In genomic region chr1:220809187-220809550, GRCh38 we compare ENCODE assay signal across 21 cellular contexts. TPM values are rescaled to one million over a fixed set of nuclear protein-coding genes. Genes with fewer than 3 reads are reported as not detected.
DNase-seq lines count a peak whose midpoint lies in the region; ATAC-seq and TF ChIP-seq lines count a peak whose summit lies in the region.
"Had no signal": no experiment of that assay in that cellular context is flagged by ENCODE, and none has a peak within 500 bp of the region (broad histone marks: within the 10 kb centered on the region; RNA-seq: fewer than 3 reads in every experiment).

No MANE protein-coding gene starts in this region.

- no peak for TF ChIP-seq POLR2A in tibial nerve (IDR thresholded peaks at IDR 0.05)

- ATAC-seq in left cardiac atrium (no peak), GM18867 (IDR thresholded peaks at IDR 0.05; ENCODE audit: unreplicated experiment) (no peak)

- H3K4me3 ChIP-seq in cardiac muscle cell: no peak overlapping the region
- H3K4me3 ChIP-seq in endodermal cell (ENCODE audit: low read length): no peak overlapping the region
- H3K4me3 ChIP-seq in muscle layer of colon (ENCODE audit: low read depth in 1 of 2, low read length in 2 of 2): no peak overlapping the region
- H3K4me3 ChIP-seq in tibial nerve: no peak overlapping the region

- H3K27ac ChIP-seq in cardiac muscle cell (peak overlapping the region; percentile 2), endodermal cell (ENCODE audit: low read depth, low read length) (peak overlapping the region; percentile 38), muscle layer of colon (ENCODE audit: low read depth, low read length) (peak overlapping the region; percentile 83), tibial nerve (peak overlapping the region; percentile 45 to 84 (median 63))
- H3K27ac ChIP-seq: C4-2B, RWPE1 had no signal

- no peak for TF ChIP-seq CTCF in cardiac muscle cell (IDR thresholded peaks at IDR 0.05; ENCODE audit: low read depth, low read length)
- no peak for TF ChIP-seq CTCF in endodermal cell (conservative IDR thresholded peaks at IDR 0.05)
- TF ChIP-seq CTCF in tibial nerve (IDR thresholded peaks at IDR 0.05): no peak

- no peaks in the 10 kb centered on the region for H3K9me3 Mint-ChIP-seq in endodermal cell
- H3K9me3 Mint-ChIP-seq: CD8-positive, alpha-beta memory T cell; H9; HFFc6 had no signal

- H3K27me3 Mint-ChIP-seq in endodermal cell (ENCODE audit: insufficient read depth): no peaks in the 10 kb centered on the region

- H3K9ac ChIP-seq in endodermal cell (ENCODE audit: extremely low read depth, low read length, poor library complexity, severe bottlenecking): no peak overlapping the region
- H3K9ac ChIP-seq in muscle layer of colon (ENCODE audit: low read length): no peak overlapping the region

- no peaks in the 10 kb centered on the region for H3K4me1 Mint-ChIP-seq in endodermal cell

- H3K9me3 ChIP-seq in cardiac muscle cell (ENCODE audit: low read depth) (no peaks in the 10 kb centered on the region), endodermal cell (ENCODE audit: control insufficient read depth, low read length) (no peaks in the 10 kb centered on the region), muscle layer of colon (ENCODE audit: low read length) (no peaks in the 10 kb centered on the region), tibial nerve (no peaks in the 10 kb centered on the region)

- peaks cover 57% of the 10 kb centered on the region for H3K36me3 Mint-ChIP-seq in endodermal cell (ENCODE audit: low read depth)
- H3K36me3 Mint-ChIP-seq: CD8-positive, alpha-beta memory T cell had no signal

- TF ChIP-seq EP300 in tibial nerve (IDR thresholded peaks at IDR 0.05): no peak

- H3K4me1 ChIP-seq in cardiac muscle cell (ENCODE audit: low read depth): peaks cover 5% of the 10 kb centered on the region
- H3K4me1 ChIP-seq in endodermal cell (ENCODE audit: control insufficient read depth, insufficient read depth, low read length): no peaks in the 10 kb centered on the region
- peaks cover 54% of the 10 kb centered on the region for H3K4me1 ChIP-seq in muscle layer of colon (ENCODE audit: insufficient read depth, low read length)
- peaks cover 0 to 23% (median 5%) of the 10 kb centered on the region in 4 donors for H3K4me1 ChIP-seq in tibial nerve

- intact Hi-C loops in left cardiac atrium (cut with DNase I): no loop called here

- H3K27me3 ChIP-seq in cardiac muscle cell: no peaks in the 10 kb centered on the region
- no peaks in the 10 kb centered on the region for H3K27me3 ChIP-seq in endodermal cell (ENCODE audit: control insufficient read depth, insufficient read depth, low read length, poor library complexity, severe bottlenecking)
- no peaks in the 10 kb centered on the region for H3K27me3 ChIP-seq in muscle layer of colon (ENCODE audit: control insufficient read depth in 1 of 2, insufficient read depth in 2 of 2, low read length in 2 of 2)
- H3K27me3 ChIP-seq in tibial nerve: no peaks in the 10 kb centered on the region

- 95 to 100% methylated on average over 1 to 5 of the region's 6 CpGs for WGBS in endodermal cell (ENCODE audit: insufficient coverage in 1 of 2, insufficient read length in 1 of 2), 2 experiments
- 80 to 83% methylated on average over 6 of the region's 6 CpGs for WGBS in tibial nerve, 2 donors

- no peak for DNase-seq in cardiac muscle cell (ENCODE audit: low read depth in 1 of 2, low spot score in 1 of 2)
- DNase-seq in left cardiac atrium: no peak
- peak; percentile 13 for DNase-seq in endodermal cell
- no peak for DNase-seq in tibial nerve (ENCODE audit: low spot score in 2 of 2)
- no peak for DNase-seq in hippocampal formation (lab: John Stamatoyannopoulos, UW)
- DNase-seq in NCI-H2196 (lab: John Stamatoyannopoulos, UW; ENCODE audit: unreplicated experiment): no peak
- DNase-seq: Calu3; CD8-positive, alpha-beta memory T cell; GDM1; H9; HFFc6; NCI-H1092 treated with DMSO at 0.1 percent for 48 hours; NCI-H1436 treated with DMSO at 0.1 percent for 48 hours; NCI-H1930; NCI-H510A; NCI-H748 treated with DMSO at 0.1 percent for 48 hours; NK-92 treated with Interleukin-12 subunit alpha and Interleukin-12 subunit beta, amount 100 ng/mL, for 24 hours had no signal

- H3K27ac Mint-ChIP-seq in endodermal cell: no peak overlapping the region
- H3K27ac Mint-ChIP-seq: CD8-positive, alpha-beta memory T cell; H9; HFFc6 had no signal

- no peaks in the 10 kb centered on the region for H3K36me3 ChIP-seq in cardiac muscle cell
- peaks cover 19% of the 10 kb centered on the region for H3K36me3 ChIP-seq in endodermal cell (ENCODE audit: control insufficient read depth, insufficient read depth, low read length)
- no peaks in the 10 kb centered on the region for H3K36me3 ChIP-seq in muscle layer of colon (ENCODE audit: insufficient read depth, low read length)
- H3K36me3 ChIP-seq in tibial nerve: peaks cover 0 to 33% (median 0%) of the 10 kb centered on the region in 3 donors

- H3K4me3 Mint-ChIP-seq in endodermal cell: no peak overlapping the region
- H3K4me3 Mint-ChIP-seq: CD8-positive, alpha-beta memory T cell; H9; HFFc6 had no signal

RNA-seq across cellular contexts. Expression of gene MTARC1, which starts 22.5 kb away (rescaled TPM):
- 4.5 and 5.5 TPM in 2 replicates for total RNA-seq in cardiac muscle cell
- polyA plus RNA-seq in cardiac muscle cell: 15.8 and 16.3 TPM in 2 replicates
- 10 to 100 TPM; 33.3 to 50.6 TPM for total RNA-seq in left cardiac atrium
- total RNA-seq in endodermal cell: 10 to 100 TPM; 53.1 to 75.4 TPM
- polyA plus RNA-seq in endodermal cell (2013, experiment 1 of 2): 18.3 TPM
- polyA plus RNA-seq in endodermal cell (2013, experiment 2 of 2): 16.6 TPM
- 10 to 100 TPM; 32.2 to 81.8 (median 36.5) TPM for total RNA-seq in tibial nerve
- total RNA-seq: CD8-positive, alpha-beta memory T cell had no signal
- polyA plus RNA-seq: CD8-positive, alpha-beta memory T cell had no signal

Comparison
In these comparisons a context has a peak if more than half of its experiments do, and no peak if none do; other contexts are left out.
1. H3K27ac ChIP-seq: peak in every context shown above with its lines; median percentile 83 in muscle layer of colon; 63 in tibial nerve; 38 in endodermal cell; 2 in cardiac muscle cell.